ENCODE assay signal across 32 cellular contexts in the genomic region with DNA sequence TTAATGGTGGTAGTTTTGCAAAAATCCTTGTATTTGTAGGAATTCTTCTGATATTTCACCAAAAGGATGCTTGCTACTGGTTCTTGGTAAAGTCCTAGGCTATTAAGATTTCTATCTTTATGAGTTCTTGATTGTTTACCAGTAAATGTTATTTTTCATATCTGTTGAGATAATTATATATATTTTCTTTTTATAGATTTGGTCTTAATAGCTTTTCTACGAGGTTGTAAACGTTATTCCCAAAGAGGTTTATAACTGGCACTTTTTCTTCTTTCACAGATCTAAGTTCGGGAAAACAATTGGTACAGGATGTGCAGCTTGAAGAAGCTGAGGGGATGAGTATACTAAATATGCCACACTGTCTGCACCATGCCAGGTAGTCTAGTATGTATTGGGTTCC.
"Had no signal": no experiment of that assay in that cellular context is flagged by ENCODE, and none has a peak within 500 bp of the region (broad histone marks: within the 10 kb centered on the region; RNA-seq: fewer than 3 reads in every experiment).

No MANE protein-coding gene starts in this region.

- H3K4me1 Mint-ChIP-seq: brain had no signal

- H3K27ac Mint-ChIP-seq: activated B cell treated with CpG ODN at 0.5 μM for 24 hours; activated CD4-positive, alpha-beta memory T cell treated with anti-CD3 and anti-CD28 coated beads for 36 hours; activated CD4-positive, alpha-beta T cell treated with anti-CD3 and anti-CD28 coated beads, Interleukin-2, amount 10 ng/mL, durations not matched to agents 24 days and 14 days; activated CD8-positive, alpha-beta T cell treated with anti-CD3 and anti-CD28 coated beads for 36 hours; activated naive CD4-positive, alpha-beta T cell treated with anti-CD3 and anti-CD28 coated beads, Interleukin-2, amount 10 ng/mL, durations not matched to agents 7 days and 5 days; activated naive CD4-positive, alpha-beta T cell treated with anti-CD3 and anti-CD28 coated beads, Interleukin-2, amount 50 U/mL, for 24 hours; activated naive CD8-positive, alpha-beta T cell treated with anti-CD3 and anti-CD28 coated beads for 36 hours; activated T-cell treated with anti-CD3 and anti-CD28 coated beads, Interleukin-2, amount 50 U/mL, for 24 hours; activated T-helper 2 cell treated with anti-CD3 and anti-CD28 coated beads, Interferon-gamma antibody, Interleukin-2, Interleukin-4, amounts not matched to agents 10 μg/mL and 5 μg/mL and 100 μg/mL, durations not matched to agents 14 hours and 24 hours and 36 hours; brain; T-helper 1 cell treated with Interleukin-12 subunit alpha and Interleukin-12 subunit beta and Interleukin-4 antibody, amounts not matched to agents 30 μg/mL and 1 μg/mL, for 36 hours; T-helper 2 cell treated with Interferon-gamma antibody and Interleukin-4, amounts not matched to agents 5 μg/mL and 100 μg/mL, for 36 hours had no signal

- H3K36me3 ChIP-seq: ascending aorta, cardiac muscle cell had no signal

- H3K27me3 Mint-ChIP-seq: activated CD4-positive, alpha-beta memory T cell treated with anti-CD3 and anti-CD28 coated beads for 36 hours; activated CD4-positive, alpha-beta T cell treated with anti-CD3 and anti-CD28 coated beads, Interleukin-2, amount 10 ng/mL, durations not matched to agents 24 days and 14 days; activated CD8-positive, alpha-beta T cell treated with anti-CD3 and anti-CD28 coated beads for 36 hours; activated naive CD4-positive, alpha-beta T cell treated with anti-CD3 and anti-CD28 coated beads, Interleukin-2, amount 10 ng/mL, durations not matched to agents 7 days and 5 days; activated naive CD4-positive, alpha-beta T cell treated with anti-CD3 and anti-CD28 coated beads, Interleukin-2, amount 50 U/mL, for 24 hours; activated naive CD8-positive, alpha-beta T cell treated with anti-CD3 and anti-CD28 coated beads for 36 hours; activated T-cell treated with anti-CD3 and anti-CD28 coated beads, Interleukin-2, amount 50 U/mL, for 24 hours had no signal

- H3K36me3 Mint-ChIP-seq: activated naive CD4-positive, alpha-beta T cell treated with anti-CD3 and anti-CD28 coated beads, Interleukin-2, amount 50 U/mL, for 24 hours; brain had no signal

- H3K27ac ChIP-seq: ascending aorta, cardiac muscle cell, VCaP had no signal

- H3K27me3 ChIP-seq: ascending aorta, cardiac muscle cell had no signal

- FAIRE-seq: bronchial epithelial cell, TTC549 had no signal

- H3K4me3 Mint-ChIP-seq: activated B cell treated with CpG ODN at 0.5 μM for 24 hours; activated CD4-positive, alpha-beta memory T cell treated with anti-CD3 and anti-CD28 coated beads for 36 hours; activated CD4-positive, alpha-beta T cell treated with anti-CD3 and anti-CD28 coated beads, Interleukin-2, amount 10 ng/mL, durations not matched to agents 24 days and 14 days; activated CD8-positive, alpha-beta T cell treated with anti-CD3 and anti-CD28 coated beads for 36 hours; activated naive CD4-positive, alpha-beta T cell treated with anti-CD3 and anti-CD28 coated beads, Interleukin-2, amount 10 ng/mL, durations not matched to agents 7 days and 5 days; activated naive CD4-positive, alpha-beta T cell treated with anti-CD3 and anti-CD28 coated beads, Interleukin-2, amount 50 U/mL, for 24 hours; activated naive CD8-positive, alpha-beta T cell treated with anti-CD3 and anti-CD28 coated beads for 36 hours; activated T-cell treated with anti-CD3 and anti-CD28 coated beads, Interleukin-2, amount 50 U/mL, for 24 hours; brain; central memory CD8-positive, alpha-beta T cell; T-helper 1 cell treated with Interleukin-12 subunit alpha and Interleukin-12 subunit beta and Interleukin-4 antibody, amounts not matched to agents 30 μg/mL and 1 μg/mL, for 36 hours; T-helper 2 cell treated with Interferon-gamma antibody and Interleukin-4, amounts not matched to agents 5 μg/mL and 100 μg/mL, for 36 hours had no signal

- DNase-seq: activated B cell treated with CpG ODN at 0.5 μM for 24 hours; activated CD4-positive, alpha-beta memory T cell treated with anti-CD3 and anti-CD28 coated beads for 36 hours; activated CD4-positive, alpha-beta T cell treated with anti-CD3 and anti-CD28 coated beads for 4 hours; activated CD4-positive, alpha-beta T cell treated with anti-CD3 and anti-CD28 coated beads, Interleukin-2, amount 50 U/mL, for 1 hour; activated CD4-positive, alpha-beta T cell treated with anti-CD3 and anti-CD28 coated beads, Interleukin-2, amount 50 U/mL, for 4 hours; activated CD4-positive, CD25-positive, alpha-beta regulatory T cell treated with anti-CD3 and anti-CD28 coated beads, Interleukin-2, amount 50 U/mL, for 72 hours; activated CD8-positive, alpha-beta memory T cell treated with anti-CD3 and anti-CD28 coated beads, Interleukin-2, amount 50 U/mL, for 48 hours; activated CD8-positive, alpha-beta T cell treated with anti-CD3 and anti-CD28 coated beads for 36 hours; activated effector memory CD4-positive, alpha-beta T cell treated with Interleukin-2 at 50 U/mL for 16 hours; activated gamma-delta T cell; activated naive CD4-positive, alpha-beta T cell treated with anti-CD3 and anti-CD28 coated beads, Interleukin-2, amount 10 ng/mL, durations not matched to agents 7 days and 5 days; activated naive CD4-positive, alpha-beta T cell treated with Interleukin-2 at 50 U/mL for 16 hours; activated naive CD8-positive, alpha-beta T cell treated with anti-CD3 and anti-CD28 coated beads for 36 hours; activated T-cell treated with anti-CD3 and anti-CD28 coated beads, Interleukin-2, amount 50 U/mL, for 24 hours; activated T-cell treated with anti-CD3 and anti-CD28 coated beads, Interleukin-2, amount 50 U/mL, for 48 hours; amygdala; anterior cingulate cortex; caudate nucleus; cerebellar nuclear complex; T-helper 9 cell had no signal

- H3K4me1 ChIP-seq: ascending aorta had no signal

- H3K4me3 ChIP-seq: ascending aorta, cardiac muscle cell had no signal

- H3K9me3 Mint-ChIP-seq: activated CD4-positive, alpha-beta memory T cell treated with anti-CD3 and anti-CD28 coated beads for 36 hours; central memory CD8-positive, alpha-beta T cell had no signal

- H3K9me3 ChIP-seq: ascending aorta had no signal

- ATAC-seq: activated CD8-positive, alpha-beta T cell treated with anti-CD3 and anti-CD28 coated beads for 36 hours had no signal
